ENCODE assay signal across 21 cellular contexts in the genomic region with DNA sequence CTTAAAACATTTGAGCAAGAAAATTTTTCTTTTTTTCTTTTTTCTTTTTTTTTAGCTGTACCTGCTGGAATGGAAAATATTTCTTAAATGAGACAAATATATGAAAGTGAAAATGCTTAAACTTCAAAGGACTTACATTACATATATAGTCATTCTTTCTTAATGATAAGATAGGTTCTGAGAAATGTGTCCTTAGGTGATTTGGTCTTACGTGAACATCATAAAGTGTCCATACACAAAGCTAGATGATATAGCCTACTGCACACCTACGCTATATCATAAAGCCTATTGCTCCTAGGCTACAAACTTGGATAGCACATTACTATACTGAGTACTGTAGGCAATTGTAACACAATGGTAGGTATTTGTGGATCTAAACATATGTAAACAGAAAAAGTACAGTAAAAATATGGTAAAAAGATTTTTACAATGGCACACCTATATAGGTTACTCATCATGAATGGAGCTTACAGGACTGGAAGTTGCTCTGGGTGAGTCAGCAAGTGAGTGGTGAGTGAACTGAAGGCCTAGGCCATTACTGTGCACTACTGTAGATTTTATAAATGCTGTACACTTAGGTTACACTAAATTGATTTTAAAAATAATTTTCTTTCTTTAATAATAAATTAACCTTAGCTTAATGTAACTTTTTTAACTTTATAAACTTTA. TPM values are rescaled to one million over a fixed set of nuclear protein-coding genes. Genes with fewer than 3 reads are reported as not detected.
DNase-seq lines count a peak whose midpoint lies in the region; ATAC-seq and TF ChIP-seq lines count a peak whose summit lies in the region.
"Had no signal": no experiment of that assay in that cellular context is flagged by ENCODE, and none has a peak within 500 bp of the region (broad histone marks: within the 10 kb centered on the region; RNA-seq: fewer than 3 reads in every experiment).

No MANE protein-coding gene starts in this region.

- POLR2A ChIA-PET in MCF 10A (lab: Yijun Ruan, JAX), result interaction anchor here (0.7 to 1.2 kb wide), 3 partner anchors 71 to 186 kb away, joined by 5 to 9 read pairs (median 5); a partner anchor contains a TSS
- POLR2A ChIA-PET in PC-3 (lab: Charles Lee; ENCODE audit: unreplicated experiment), result no interaction called here

- no peak for TF ChIP-seq POLR2A in breast epithelium (IDR thresholded peaks at IDR 0.05)

- TF ChIP-seq CTCF in MCF 10A (IDR thresholded peaks at IDR 0.05; ENCODE audit: unreplicated experiment) (no peak), breast epithelium (IDR thresholded peaks at IDR 0.05) (no peak), PC-3 (conservative IDR thresholded peaks at IDR 0.05; ENCODE audit: low read depth, low read length) (no peak), chondrocyte (IDR thresholded peaks at IDR 0.05) (no peak)

- no peaks in the 10 kb centered on the region for H3K36me3 ChIP-seq in breast epithelium
- no peaks in the 10 kb centered on the region for H3K36me3 ChIP-seq in PC-3 (ENCODE audit: low read depth, low read length)
- H3K36me3 ChIP-seq: gastroesophageal sphincter, left lung, SJSA1, stomach, upper lobe of left lung had no signal

- no peak overlapping the region for H2AFZ ChIP-seq in PC-3 (ENCODE audit: low read length)

- intact Hi-C loops in MCF 10A (cut with micrococcal nuclease) (loop anchor here (5.0 kb wide), 1 partner anchor 42 kb away; no protein-coding TSS in a partner anchor), breast epithelium (cut with DNase I; ENCODE audit: low total_unique reads) (no loop called here), PC-3 (cut with micrococcal nuclease) (no loop called here)

- H3K9ac ChIP-seq in PC-3 (ENCODE audit: low read length), result no peak overlapping the region

- no peaks in the 10 kb centered on the region for H3K9me3 ChIP-seq in breast epithelium
- H3K9me3 ChIP-seq in PC-3 (ENCODE audit: low read length), result no peaks in the 10 kb centered on the region
- H3K9me3 ChIP-seq: gastroesophageal sphincter, left lung, SJSA1, stomach, upper lobe of left lung had no signal

- H3K4me1 Mint-ChIP-seq in MCF 10A (ENCODE audit: insufficient read depth, unreplicated experiment) (no peaks in the 10 kb centered on the region), chondrocyte (ENCODE audit: low read depth) (peaks cover 5% of the 10 kb centered on the region)
- H3K4me1 Mint-ChIP-seq: H9 had no signal

- H3K4me2 ChIP-seq in PC-3 (ENCODE audit: low read length), result 0 out of 2 replicates have a peak overlapping the region, but pooled peaks have one; percentile 20

- DNase-seq in MCF 10A (ENCODE audit: unreplicated experiment) (peak; percentile 37), breast epithelium (ENCODE audit: low spot score in 2 of 2) (no peak), PC-3 (peak; percentile 81), chondrocyte (ENCODE audit: low spot score) (no peak), D341Med (ENCODE audit: low spot score) (no peak), DMS79 treated with DMSO at 0.1 percent for 48 hours (lab: John Stamatoyannopoulos, UW) (no peak)
- DNase-seq: activated B cell treated with CpG ODN at 0.5 μM for 24 hours, activated gamma-delta T cell treated with Interleukin-2 at 50 U/mL for 16 hours, GDM1, H9, left lung, NCI-H1092, NCI-H2081, NCI-H526, retina, stomach, upper lobe of left lung had no signal

- H3K27me3 ChIP-seq in breast epithelium, result peaks cover 0 to 17% of the 10 kb centered on the region in 2 donors
- peaks cover 17% of the 10 kb centered on the region; the same call in 1 of the 2 replicates for H3K27me3 ChIP-seq in PC-3 (ENCODE audit: low read length)
- H3K27me3 ChIP-seq: upper lobe of left lung had no signal

- ATAC-seq in PC-3 (peak; percentile 93), esophagus mucosa (peak; percentile 62), HG03565 (IDR thresholded peaks at IDR 0.05; ENCODE audit: unreplicated experiment) (no peak)
- ATAC-seq: gastroesophageal sphincter, left lung had no signal

- no peak overlapping the region for H3K27ac ChIP-seq in breast epithelium
- H3K27ac ChIP-seq in PC-3 (ENCODE audit: low read length), result no peak overlapping the region
- H3K27ac ChIP-seq: gastroesophageal sphincter, left lung, SJSA1, stomach, upper lobe of left lung had no signal

- H3K4me3 ChIP-seq in breast epithelium (no peak overlapping the region), PC-3 (ENCODE audit: low read length) (no peak overlapping the region)
- H3K4me3 ChIP-seq: gastroesophageal sphincter, left lung, SJSA1, stomach, upper lobe of left lung had no signal

- no peaks in the 10 kb centered on the region for H3K79me2 ChIP-seq in PC-3 (ENCODE audit: low read length)

- no peaks in the 10 kb centered on the region for H3K4me1 ChIP-seq in breast epithelium
- peaks cover 5% of the 10 kb centered on the region; the same call in 1 of the 2 replicates for H3K4me1 ChIP-seq in PC-3 (ENCODE audit: insufficient read depth, low read length)
- H3K4me1 ChIP-seq: SJSA1 had no signal

- H3K27me3 Mint-ChIP-seq in MCF 10A (ENCODE audit: insufficient read depth, unreplicated experiment) (peaks cover 28% of the 10 kb centered on the region), chondrocyte (ENCODE audit: low read depth) (peaks cover 63% of the 10 kb centered on the region)

- no TSS peak for BruUV-seq in MCF 10A (replicated peaks; lab: Mats Ljungman, UMichigan)
- no TSS peak for BruUV-seq in PC-3 (replicated peaks; lab: Mats Ljungman, UMichigan)

- H3F3A ChIP-seq in PC-3 (ENCODE audit: low read length, unreplicated experiment), result no peaks in the 10 kb centered on the region

- H3K36me3 Mint-ChIP-seq in MCF 10A (ENCODE audit: insufficient read depth, unreplicated experiment) (no peaks in the 10 kb centered on the region), chondrocyte (ENCODE audit: low read depth) (no peaks in the 10 kb centered on the region)

- no peaks in the 10 kb centered on the region for H3K9me2 ChIP-seq in PC-3 (replicated peaks; ENCODE audit: low read length)

- H4K20me1 ChIP-seq in PC-3 (ENCODE audit: low read length), result no peaks in the 10 kb centered on the region

- H3K27ac Mint-ChIP-seq in MCF 10A (ENCODE audit: low read depth, unreplicated experiment) (no peak overlapping the region), chondrocyte (ENCODE audit: unreplicated experiment) (no peak overlapping the region)
- H3K27ac Mint-ChIP-seq: activated B cell treated with CpG ODN at 0.5 μM for 24 hours, H9 had no signal

- H3K4me3 Mint-ChIP-seq in MCF 10A (ENCODE audit: unreplicated experiment) (no peak overlapping the region), chondrocyte (ENCODE audit: unreplicated experiment) (no peak overlapping the region)
- H3K4me3 Mint-ChIP-seq: activated B cell treated with CpG ODN at 0.5 μM for 24 hours, H9 had no signal

- no peaks in the 10 kb centered on the region for H3K9me3 Mint-ChIP-seq in MCF 10A (ENCODE audit: unreplicated experiment)
- H3K9me3 Mint-ChIP-seq in chondrocyte (ENCODE audit: low read depth), result no peaks in the 10 kb centered on the region
- H3K9me3 Mint-ChIP-seq: activated B cell treated with CpG ODN at 0.5 μM for 24 hours, H9 had no signal

- CTCF ChIA-PET in MCF 10A (lab: Yijun Ruan, JAX), result interaction anchor here (0.7 to 1.7 kb wide), 2 partner anchors 180 to 297 kb away, joined by 3 to 6 read pairs; no protein-coding TSS in a partner anchor
- CTCF ChIA-PET in PC-3 (lab: Charles Lee), result interaction anchor here (0.6 to 1.0 kb wide), 3 partner anchors 12 to 1562 kb away, joined by 3 to 5 read pairs (median 4); no protein-coding TSS in a partner anchor

RNA-seq across cellular contexts. Expression of a gene that starts 54.6 kb away (rescaled TPM):
- total RNA-seq in MCF 10A (2022) (63.0 and 74.1 TPM in 2 replicates), breast epithelium (10 to 100 TPM; 59.0 to 69.6 (median 67.8) TPM), PC-3 (2014; rRNA removed) (151 and 161 TPM in 2 replicates), esophagus mucosa (46.0 TPM), chondrocyte (38.4 to 41.8 TPM (median 39.7 TPM) in 3 replicates)

Comparison
In these comparisons a context has a peak if more than half of its experiments do, and no peak if none do; other contexts are left out.
1. DNase-seq: peak in MCF 10A (single experiment) and PC-3 (single experiment); none in breast epithelium (0 of 2), chondrocyte (single experiment), D341Med (single experiment) and DMS79 treated with DMSO at 0.1 percent for 48 hours (single experiment).